In genomic region chr11:35943294-35943693, GRCh38 we compare ENCODE assay signal across 7 cellular contexts. TPM values are rescaled to one million over a fixed set of nuclear protein-coding genes. Genes with fewer than 3 reads are reported as not detected.
A peak's percentile ranks its signal among the peaks of the same experiment; 100 is the strongest.
DNase-seq lines count a peak whose midpoint lies in the region; TF ChIP-seq lines count a peak whose summit lies in the region.

No MANE protein-coding gene starts in this region.

- in situ Hi-C loops in GM13977 (cut with MboI; ENCODE audit: low pct_unique_long_range_greater_than_20kb, low sequenced_read_pairs, unreplicated experiment) = no loop called here

- H3K9me3 Mint-ChIP-seq in glutamatergic neuron (ENCODE audit: unreplicated experiment) = peaks cover 11% of the 10 kb centered on the region

- H3K9me3 ChIP-seq in skeletal muscle tissue (ENCODE audit: control insufficient read depth in 3 of 3, low read length in 3 of 3) = no peaks in the 10 kb centered on the region

- peak overlapping the region; percentile 74 for H3K27ac Mint-ChIP-seq in glutamatergic neuron (ENCODE audit: unreplicated experiment)

- peak overlapping the region; percentile 36 to 83 (median 80) for H3K9ac ChIP-seq in skeletal muscle tissue (ENCODE audit: low read depth in 1 of 3, low read length in 3 of 3)

- H3K4me3 ChIP-seq in H7 (ENCODE audit: insufficient read depth, low read depth, low read length) (peak overlapping the region; percentile 53), skeletal muscle tissue (ENCODE audit: low read length in 3 of 3) (peak overlapping the region; percentile 75 to 81 (median 78))

- peaks cover 31% of the 10 kb centered on the region for H3K4me1 Mint-ChIP-seq in glutamatergic neuron (ENCODE audit: low read depth, unreplicated experiment)

- H3K4me1 ChIP-seq in skeletal muscle tissue (ENCODE audit: control insufficient read depth in 3 of 3, insufficient read depth in 3 of 3, low read length in 3 of 3) = peaks cover 16 to 25% (median 20%) of the 10 kb centered on the region in 3 donors

- H3K27ac ChIP-seq in VCaP (peak overlapping the region; percentile 82), skeletal muscle tissue (ENCODE audit: low read depth, low read length) (peak overlapping the region; percentile 15)

- peak overlapping the region; percentile 83 for H3K4me3 Mint-ChIP-seq in glutamatergic neuron (ENCODE audit: unreplicated experiment)

- H3K27me3 Mint-ChIP-seq in glutamatergic neuron (ENCODE audit: unreplicated experiment) = peaks cover 5% of the 10 kb centered on the region

- TF ChIP-seq CTCF in VCaP (conservative IDR thresholded peaks at IDR 0.05) = no peak
- TF ChIP-seq CTCF in glutamatergic neuron (IDR thresholded peaks at IDR 0.05; ENCODE audit: partially characterized antibody, unreplicated experiment) = no peak
- no peak for TF ChIP-seq CTCF in GM13977 (IDR thresholded peaks at IDR 0.05; ENCODE audit: extremely low read depth, insufficient read depth, missing control alignments)

- no peak for DNase-seq in H7
- no peak for DNase-seq in glutamatergic neuron
- DNase-seq in GM13977 (ENCODE audit: low spot score) = no peak
- no peak for DNase-seq in HUDEP-2 (lab: John Stamatoyannopoulos, UW; ENCODE audit: unreplicated experiment in 76 of 76)
- no peak for DNase-seq in GM19238 (ENCODE audit: insufficient read length, low spot score)

- H3K27me3 ChIP-seq in H7 (ENCODE audit: control insufficient read depth, insufficient read depth, low read length) (no peaks in the 10 kb centered on the region; the same call in 1 of the 2 replicates), skeletal muscle tissue (ENCODE audit: control insufficient read depth in 3 of 3, insufficient read depth in 3 of 3, low read length in 3 of 3) (no peaks in the 10 kb centered on the region)

- H3K36me3 ChIP-seq in H7 (replicated peaks; ENCODE audit: control insufficient read depth, insufficient read depth, low read length) = no peaks in the 10 kb centered on the region
- H3K36me3 ChIP-seq in skeletal muscle tissue (ENCODE audit: control insufficient read depth in 3 of 3, insufficient read depth in 3 of 3, low read length in 3 of 3) = no peaks in the 10 kb centered on the region

- peaks cover 1% of the 10 kb centered on the region for H3K36me3 Mint-ChIP-seq in glutamatergic neuron (ENCODE audit: unreplicated experiment)

RNA-seq across cellular contexts. Expression of gene LDLRAD3, which starts 0.6 kb away (rescaled TPM):
- total RNA-seq in H7 (2014; rRNA removed; shearing (Covaris generic)) = 11.4 and 12.9 TPM in 2 replicates
- total RNA-seq in glutamatergic neuron (ENCODE audit: unreplicated experiment) (59.9 TPM), skeletal muscle tissue (39.1 TPM)
